7 cellular contexts compared by ENCODE assay signal in the genomic region with DNA sequence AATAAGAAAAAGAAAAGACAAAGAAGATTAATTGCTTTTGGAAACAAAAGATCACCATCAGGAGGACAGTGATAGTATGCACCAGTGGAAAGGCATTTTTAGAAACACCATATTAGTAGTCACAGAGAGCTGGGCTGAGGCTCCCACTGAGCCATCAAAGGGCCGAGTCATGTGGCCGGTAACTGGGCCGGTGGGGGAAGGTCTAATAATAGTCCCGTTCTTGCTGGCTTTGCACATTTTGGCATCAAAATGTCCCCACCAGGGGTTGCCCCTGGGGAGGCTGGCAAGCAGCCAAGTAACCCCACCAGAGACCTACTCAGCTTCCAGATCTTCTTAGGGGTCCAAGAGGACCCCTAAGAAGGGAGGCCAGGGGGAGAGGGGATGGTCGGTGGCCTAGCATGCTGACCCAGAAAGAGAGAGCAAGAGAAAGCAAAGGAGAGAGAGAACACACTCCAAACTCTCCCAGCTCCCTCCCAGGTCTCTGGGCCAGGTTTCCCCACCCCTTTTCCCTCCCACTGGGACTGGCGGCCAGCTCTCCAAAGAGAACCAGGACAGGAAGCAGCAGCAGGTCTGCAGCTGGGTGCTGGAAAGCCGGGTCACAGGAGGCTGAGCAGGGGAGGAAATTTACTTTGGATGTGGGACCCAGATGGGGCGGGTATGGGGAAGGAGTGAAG.
DNase-seq lines count a peak whose midpoint lies in the region; ATAC-seq and TF ChIP-seq lines count a peak whose summit lies in the region.

No MANE protein-coding gene starts in this region.

- intact Hi-C loops in colonic mucosa (cut with DNase I) (no loop called here), lower lobe of right lung (cut with DNase I) (no loop called here), upper lobe of right lung (cut with DNase I) (no loop called here)
- intact Hi-C loops in activated CD4-positive, alpha-beta T cell treated with anti-CD3 and anti-CD28 coated beads, Interleukin-2, amount 10 ng/mL, durations not matched to agents 24 days and 14 days (cut with micrococcal nuclease): no loop called here
- intact Hi-C loops in activated T-helper 2 cell treated with anti-CD3 and anti-CD28 coated beads, Interferon-gamma antibody, Interleukin-2, Interleukin-4, amounts not matched to agents 10 μg/mL and 5 μg/mL and 100 μg/mL, durations not matched to agents 14 hours and 24 hours and 36 hours (cut with micrococcal nuclease): no loop called here

- H2AFZ ChIP-seq in Karpas-422 (ENCODE audit: low read length): no peak overlapping the region

- TF ChIP-seq CTCF in colonic mucosa (IDR thresholded peaks at IDR 0.05) (no peak), lower lobe of right lung (IDR thresholded peaks at IDR 0.05) (no peak), upper lobe of right lung (IDR thresholded peaks at IDR 0.05) (no peak)

- H3K4me1 ChIP-seq in colonic mucosa (no peaks in the 10 kb centered on the region), lower lobe of right lung (peaks cover 15% of the 10 kb centered on the region), upper lobe of right lung (no peaks in the 10 kb centered on the region), Karpas-422 (ENCODE audit: low read length) (peaks cover 20% of the 10 kb centered on the region)

- H3K36me3 ChIP-seq in colonic mucosa: no peaks in the 10 kb centered on the region
- H3K36me3 ChIP-seq in lower lobe of right lung: no peaks in the 10 kb centered on the region
- H3K36me3 ChIP-seq in upper lobe of right lung: no peaks in the 10 kb centered on the region
- no peaks in the 10 kb centered on the region for H3K36me3 ChIP-seq in Karpas-422 (ENCODE audit: insufficient read depth, low read length)

- no peak overlapping the region for H3K4me2 ChIP-seq in Karpas-422 (ENCODE audit: low read depth, low read length, poor library complexity, severe bottlenecking)

- DNase-seq in NCI-H2227 treated with DMSO at 0.1 percent for 48 hours (lab: John Stamatoyannopoulos, UW) (peak; percentile 66), colonic mucosa (peak; percentile 24), lower lobe of right lung (peak; percentile 58), upper lobe of right lung (peak; percentile 69), Karpas-422 (no peak)
- DNase-seq in activated CD4-positive, alpha-beta T cell treated with anti-CD3 and anti-CD28 coated beads, Interleukin-2, amount 10 ng/mL, durations not matched to agents 24 days and 14 days: no peak
- DNase-seq in activated T-helper 2 cell treated with anti-CD3 and anti-CD28 coated beads, Interferon-gamma antibody, Interleukin-2, Interleukin-4, amounts not matched to agents 10 μg/mL and 5 μg/mL and 100 μg/mL, durations not matched to agents 14 hours and 24 hours and 36 hours (ENCODE audit: low spot score): no peak

- ATAC-seq in lower lobe of right lung: peak; percentile 73 to 78
- peak; percentile 75 for ATAC-seq in upper lobe of right lung

- no peaks in the 10 kb centered on the region for H3K9me3 ChIP-seq in colonic mucosa
- H3K9me3 ChIP-seq in lower lobe of right lung: no peaks in the 10 kb centered on the region
- H3K9me3 ChIP-seq in upper lobe of right lung: no peaks in the 10 kb centered on the region
- no peaks in the 10 kb centered on the region for H3K9me3 ChIP-seq in Karpas-422 (ENCODE audit: low read length)

- H3K27ac ChIP-seq in colonic mucosa (no peak overlapping the region), lower lobe of right lung (no peak overlapping the region), upper lobe of right lung (no peak overlapping the region), Karpas-422 (ENCODE audit: low read length) (no peak overlapping the region)

- no peak overlapping the region for H3K27ac Mint-ChIP-seq in activated CD4-positive, alpha-beta T cell treated with anti-CD3 and anti-CD28 coated beads, Interleukin-2, amount 10 ng/mL, durations not matched to agents 24 days and 14 days
- no peak overlapping the region for H3K27ac Mint-ChIP-seq in activated T-helper 2 cell treated with anti-CD3 and anti-CD28 coated beads, Interferon-gamma antibody, Interleukin-2, Interleukin-4, amounts not matched to agents 10 μg/mL and 5 μg/mL and 100 μg/mL, durations not matched to agents 14 hours and 24 hours and 36 hours

- H3K4me3 ChIP-seq in colonic mucosa: no peak overlapping the region
- no peak overlapping the region for H3K4me3 ChIP-seq in lower lobe of right lung
- no peak overlapping the region for H3K4me3 ChIP-seq in upper lobe of right lung
- H3K4me3 ChIP-seq in Karpas-422 (ENCODE audit: low read length): no peak overlapping the region

- H3K27me3 ChIP-seq in colonic mucosa (no peaks in the 10 kb centered on the region), lower lobe of right lung (ENCODE audit: low read depth) (no peaks in the 10 kb centered on the region), upper lobe of right lung (no peaks in the 10 kb centered on the region), Karpas-422 (ENCODE audit: low read length) (no peaks in the 10 kb centered on the region)

- H3K36me3 Mint-ChIP-seq in activated CD4-positive, alpha-beta T cell treated with anti-CD3 and anti-CD28 coated beads, Interleukin-2, amount 10 ng/mL, durations not matched to agents 24 days and 14 days (ENCODE audit: low read depth): no peaks in the 10 kb centered on the region
- no peaks in the 10 kb centered on the region for H3K36me3 Mint-ChIP-seq in activated T-helper 2 cell treated with anti-CD3 and anti-CD28 coated beads, Interferon-gamma antibody, Interleukin-2, Interleukin-4, amounts not matched to agents 10 μg/mL and 5 μg/mL and 100 μg/mL, durations not matched to agents 14 hours and 24 hours and 36 hours (ENCODE audit: low read depth)

- H3K27me3 Mint-ChIP-seq in activated CD4-positive, alpha-beta T cell treated with anti-CD3 and anti-CD28 coated beads, Interleukin-2, amount 10 ng/mL, durations not matched to agents 24 days and 14 days: peaks cover 4% of the 10 kb centered on the region
- H3K27me3 Mint-ChIP-seq in activated T-helper 2 cell treated with anti-CD3 and anti-CD28 coated beads, Interferon-gamma antibody, Interleukin-2, Interleukin-4, amounts not matched to agents 10 μg/mL and 5 μg/mL and 100 μg/mL, durations not matched to agents 14 hours and 24 hours and 36 hours (ENCODE audit: low read depth): peaks cover 2% of the 10 kb centered on the region

- no peaks in the 10 kb centered on the region for H3K79me2 ChIP-seq in Karpas-422 (ENCODE audit: low read length)

- H3K4me3 Mint-ChIP-seq in activated CD4-positive, alpha-beta T cell treated with anti-CD3 and anti-CD28 coated beads, Interleukin-2, amount 10 ng/mL, durations not matched to agents 24 days and 14 days: no peak overlapping the region
- H3K4me3 Mint-ChIP-seq in activated T-helper 2 cell treated with anti-CD3 and anti-CD28 coated beads, Interferon-gamma antibody, Interleukin-2, Interleukin-4, amounts not matched to agents 10 μg/mL and 5 μg/mL and 100 μg/mL, durations not matched to agents 14 hours and 24 hours and 36 hours (ENCODE audit: low read depth): no peak overlapping the region

- H3K9ac ChIP-seq in colonic mucosa (ENCODE audit: low read depth in 2 of 2, low read length in 2 of 2) (no peak overlapping the region), Karpas-422 (ENCODE audit: low read length) (no peak overlapping the region)

- H4K20me1 ChIP-seq in Karpas-422 (ENCODE audit: insufficient read depth, low read depth, low read length): no peaks in the 10 kb centered on the region

- no peaks in the 10 kb centered on the region for H3K4me1 Mint-ChIP-seq in activated CD4-positive, alpha-beta T cell treated with anti-CD3 and anti-CD28 coated beads, Interleukin-2, amount 10 ng/mL, durations not matched to agents 24 days and 14 days
- no peaks in the 10 kb centered on the region for H3K4me1 Mint-ChIP-seq in activated T-helper 2 cell treated with anti-CD3 and anti-CD28 coated beads, Interferon-gamma antibody, Interleukin-2, Interleukin-4, amounts not matched to agents 10 μg/mL and 5 μg/mL and 100 μg/mL, durations not matched to agents 14 hours and 24 hours and 36 hours (ENCODE audit: low read depth)

- H3K9me3 Mint-ChIP-seq in activated CD4-positive, alpha-beta T cell treated with anti-CD3 and anti-CD28 coated beads, Interleukin-2, amount 10 ng/mL, durations not matched to agents 24 days and 14 days: no peaks in the 10 kb centered on the region
- no peaks in the 10 kb centered on the region for H3K9me3 Mint-ChIP-seq in activated T-helper 2 cell treated with anti-CD3 and anti-CD28 coated beads, Interferon-gamma antibody, Interleukin-2, Interleukin-4, amounts not matched to agents 10 μg/mL and 5 μg/mL and 100 μg/mL, durations not matched to agents 14 hours and 24 hours and 36 hours

- no peaks in the 10 kb centered on the region for H3K9me2 ChIP-seq in Karpas-422 (replicated peaks; ENCODE audit: insufficient read depth, low read length)

Comparison
In these comparisons a context has a peak if more than half of its experiments do, and no peak if none do; other contexts are left out.
1. DNase-seq: peak in NCI-H2227 treated with DMSO at 0.1 percent for 48 hours (single experiment), colonic mucosa (single experiment), lower lobe of right lung (single experiment) and upper lobe of right lung (single experiment); none in activated CD4-positive, alpha-beta T cell treated with anti-CD3 and anti-CD28 coated beads, Interleukin-2, amount 10 ng/mL, durations not matched to agents 24 days and 14 days (single experiment), activated T-helper 2 cell treated with anti-CD3 and anti-CD28 coated beads, Interferon-gamma antibody, Interleukin-2, Interleukin-4, amounts not matched to agents 10 μg/mL and 5 μg/mL and 100 μg/mL, durations not matched to agents 14 hours and 24 hours and 36 hours (single experiment) and Karpas-422 (single experiment).